Comparison of ENCODE assay signal across 13 cellular contexts in the genomic region with DNA sequence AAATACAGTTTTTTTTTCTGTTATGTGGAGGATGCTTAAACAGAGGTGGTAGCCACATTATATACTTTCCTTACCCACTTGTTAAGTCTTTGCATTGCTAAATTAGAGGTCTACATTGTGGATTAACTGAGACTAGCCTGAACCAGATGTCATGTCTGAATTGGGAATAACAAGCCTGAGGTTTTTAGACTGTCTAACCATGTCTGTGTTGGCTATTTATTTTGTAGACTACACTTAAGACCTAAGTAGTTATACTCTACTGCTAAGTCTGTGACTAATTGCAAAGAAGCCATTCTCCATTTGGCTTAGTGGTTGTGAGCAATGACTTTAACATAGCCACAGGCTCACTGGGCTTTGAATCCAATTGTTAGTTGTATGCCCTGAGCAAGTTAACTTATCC. TPM values are rescaled to one million over a fixed set of nuclear protein-coding genes. Genes with fewer than 3 reads are reported as not detected.
DNase-seq lines count a peak whose midpoint lies in the region; ATAC-seq lines count a peak whose summit lies in the region.
"Had no signal": no experiment of that assay in that cellular context is flagged by ENCODE, and none has a peak within 500 bp of the region (broad histone marks: within the 10 kb centered on the region; RNA-seq: fewer than 3 reads in every experiment).

No MANE protein-coding gene starts in this region.

- H3K9me3 Mint-ChIP-seq in activated naive CD4-positive, alpha-beta T cell treated with anti-CD3 and anti-CD28 coated beads, Interleukin-2, amount 10 ng/mL, durations not matched to agents 7 days and 5 days, result peaks cover 6% of the 10 kb centered on the region
- no peaks in the 10 kb centered on the region for H3K9me3 Mint-ChIP-seq in activated CD4-positive, alpha-beta memory T cell treated with anti-CD3 and anti-CD28 coated beads for 36 hours
- no peaks in the 10 kb centered on the region for H3K9me3 Mint-ChIP-seq in immature natural killer cell
- H3K9me3 Mint-ChIP-seq: mesothelial cell of epicardium had no signal

- no peak for DNase-seq in activated naive CD4-positive, alpha-beta T cell treated with anti-CD3 and anti-CD28 coated beads, Interleukin-2, amount 10 ng/mL, durations not matched to agents 7 days and 5 days
- no peak for DNase-seq in activated naive CD4-positive, alpha-beta T cell (lab: John Stamatoyannopoulos, UW)
- DNase-seq in activated CD4-positive, alpha-beta memory T cell treated with anti-CD3 and anti-CD28 coated beads for 36 hours, result no peak
- DNase-seq in immature natural killer cell (peak; percentile 53 to 63 (median 62)), NCI-H2227 treated with DMSO at 0.1 percent for 48 hours (lab: John Stamatoyannopoulos, UW) (no peak), DMS 273 (lab: John Stamatoyannopoulos, UW; ENCODE audit: unreplicated experiment) (no peak)
- DNase-seq: activated CD4-positive, CD25-positive, alpha-beta regulatory T cell treated with anti-CD3 and anti-CD28 coated beads, Interleukin-2, amount 50 U/mL, for 72 hours; NCI-H146; retina; SIG-M5 had no signal

- CTCF ChIA-PET in activated naive CD4-positive, alpha-beta T cell treated with anti-CD3 and anti-CD28 coated beads, Interleukin-2, amount 10 ng/mL, durations not matched to agents 7 days and 5 days (lab: Charles Lee), result interaction anchor here (1.2 to 1.3 kb wide), 2 partner anchors 44 to 47 kb away, joined by 4 to 5 read pairs; no protein-coding TSS in a partner anchor
- CTCF ChIA-PET in activated CD4-positive, alpha-beta memory T cell treated with anti-CD3 and anti-CD28 coated beads for 36 hours (lab: Charles Lee), result interaction anchor here (1.2 to 3.6 kb wide), 6 partner anchors 25 to 66 kb away, joined by 3 to 14 read pairs (median 6); no protein-coding TSS in a partner anchor

- POLR2A ChIA-PET in activated CD4-positive, alpha-beta memory T cell treated with anti-CD3 and anti-CD28 coated beads for 36 hours (lab: Charles Lee), result interaction anchor here (0.9 to 3.0 kb wide), 3 partner anchors 19 to 45 kb away, joined by 5 to 12 read pairs (median 8); a partner anchor contains a TSS

- no peaks in the 10 kb centered on the region for H3K27me3 Mint-ChIP-seq in activated naive CD4-positive, alpha-beta T cell treated with anti-CD3 and anti-CD28 coated beads, Interleukin-2, amount 10 ng/mL, durations not matched to agents 7 days and 5 days
- H3K27me3 Mint-ChIP-seq in activated CD4-positive, alpha-beta memory T cell treated with anti-CD3 and anti-CD28 coated beads for 36 hours, result no peaks in the 10 kb centered on the region
- H3K27me3 Mint-ChIP-seq in immature natural killer cell (ENCODE audit: low read depth in 3 of 3), result peaks cover 3 to 6% (median 3%) of the 10 kb centered on the region in 3 donors

- no peak for ATAC-seq in HG03108 (IDR thresholded peaks at IDR 0.05; ENCODE audit: unreplicated experiment)
- ATAC-seq in GM21423 (IDR thresholded peaks at IDR 0.05; ENCODE audit: unreplicated experiment), result no peak

- H3K4me1 Mint-ChIP-seq in activated naive CD4-positive, alpha-beta T cell treated with anti-CD3 and anti-CD28 coated beads, Interleukin-2, amount 10 ng/mL, durations not matched to agents 7 days and 5 days, result peaks cover 95% of the 10 kb centered on the region
- H3K4me1 Mint-ChIP-seq in activated CD4-positive, alpha-beta memory T cell treated with anti-CD3 and anti-CD28 coated beads for 36 hours (ENCODE audit: low read depth), result peaks cover 80% of the 10 kb centered on the region
- H3K4me1 Mint-ChIP-seq in immature natural killer cell, result peaks cover 92 to 98% of the 10 kb centered on the region in 2 donors

- no peak overlapping the region for H3K4me3 Mint-ChIP-seq in activated naive CD4-positive, alpha-beta T cell treated with anti-CD3 and anti-CD28 coated beads, Interleukin-2, amount 10 ng/mL, durations not matched to agents 7 days and 5 days
- no peak overlapping the region for H3K4me3 Mint-ChIP-seq in activated CD4-positive, alpha-beta memory T cell treated with anti-CD3 and anti-CD28 coated beads for 36 hours
- H3K4me3 Mint-ChIP-seq in immature natural killer cell, result peak overlapping the region; percentile 42 to 82 (median 68)
- H3K4me3 Mint-ChIP-seq: mesothelial cell of epicardium had no signal

- intact Hi-C loops in activated CD4-positive, alpha-beta memory T cell treated with anti-CD3 and anti-CD28 coated beads for 36 hours (cut with micrococcal nuclease), result loop anchor here (1.0 to 2.0 kb wide), 3 partner anchors 21 to 359 kb away; a partner anchor contains a TSS

- H3K27ac Mint-ChIP-seq in activated naive CD4-positive, alpha-beta T cell treated with anti-CD3 and anti-CD28 coated beads, Interleukin-2, amount 10 ng/mL, durations not matched to agents 7 days and 5 days, result peak overlapping the region; percentile 81
- H3K27ac Mint-ChIP-seq in activated CD4-positive, alpha-beta memory T cell treated with anti-CD3 and anti-CD28 coated beads for 36 hours, result peak overlapping the region; percentile 87
- peak overlapping the region; percentile 88 to 97 (median 94) for H3K27ac Mint-ChIP-seq in immature natural killer cell
- H3K27ac Mint-ChIP-seq: mesothelial cell of epicardium had no signal

- H3K36me3 Mint-ChIP-seq in activated naive CD4-positive, alpha-beta T cell treated with anti-CD3 and anti-CD28 coated beads, Interleukin-2, amount 10 ng/mL, durations not matched to agents 7 days and 5 days, result peaks cover 67% of the 10 kb centered on the region
- peaks cover 18% of the 10 kb centered on the region for H3K36me3 Mint-ChIP-seq in activated CD4-positive, alpha-beta memory T cell treated with anti-CD3 and anti-CD28 coated beads for 36 hours
- peaks cover 0 to 11% (median 6%) of the 10 kb centered on the region in 3 donors for H3K36me3 Mint-ChIP-seq in immature natural killer cell

RNA-seq across cellular contexts. Expression of a gene that starts 45.4 kb away (rescaled TPM):
- 10 to 100 TPM; 18.9 to 20.2 TPM for total RNA-seq in activated CD4-positive, alpha-beta memory T cell treated with anti-CD3 and anti-CD28 coated beads for 36 hours
- 10 to 100 TPM in 2 of 3 donors, 1 to 10 TPM in 1; 5.8 to 15.4 (median 10.9) TPM for polyA plus RNA-seq in immature natural killer cell

Comparison
In these comparisons a context has a peak if more than half of its experiments do, and no peak if none do; other contexts are left out.
1. DNase-seq: peak in immature natural killer cell (3 of 3); none in activated naive CD4-positive, alpha-beta T cell treated with anti-CD3 and anti-CD28 coated beads, Interleukin-2, amount 10 ng/mL, durations not matched to agents 7 days and 5 days (single experiment), activated naive CD4-positive, alpha-beta T cell (0 of 4), activated CD4-positive, alpha-beta memory T cell treated with anti-CD3 and anti-CD28 coated beads for 36 hours (single experiment), NCI-H2227 treated with DMSO at 0.1 percent for 48 hours (single experiment) and DMS 273 (single experiment).
2. H3K4me3 Mint-ChIP-seq: peak in immature natural killer cell (5 of 5); none in activated naive CD4-positive, alpha-beta T cell treated with anti-CD3 and anti-CD28 coated beads, Interleukin-2, amount 10 ng/mL, durations not matched to agents 7 days and 5 days (single experiment) and activated CD4-positive, alpha-beta memory T cell treated with anti-CD3 and anti-CD28 coated beads for 36 hours (single experiment).
3. Peak in every context shown above with its lines, with median percentiles within 50 percentile points of each other: H3K27ac Mint-ChIP-seq.